ENCODE assay signal across 16 cellular contexts in genomic region chr20:56592211-56592610, GRCh38. TPM values are rescaled to one million over a fixed set of nuclear protein-coding genes. Genes with fewer than 3 reads are reported as not detected.
DNase-seq lines count a peak whose midpoint lies in the region; ATAC-seq, FAIRE-seq and TF ChIP-seq lines count a peak whose summit lies in the region.
"Had no signal": no experiment of that assay in that cellular context is flagged by ENCODE, and none has a peak within 500 bp of the region (broad histone marks: within the 10 kb centered on the region; RNA-seq: fewer than 3 reads in every experiment).

No MANE protein-coding gene starts in this region.

- peak overlapping the region; percentile 5; the same call in 2 of the 3 replicates for H3K4me2 ChIP-seq in A549
- no peak overlapping the region; the same call in 1 of the 2 replicates for H3K4me2 ChIP-seq in GM23338
- peak overlapping the region; percentile 55 for H3K4me2 ChIP-seq in PC-9

- H3K27ac Mint-ChIP-seq in GM23338 (peak overlapping the region; percentile 17; the same call in 1 of the 2 replicates), mesothelial cell of epicardium (peak overlapping the region; percentile 80)
- H3K27ac Mint-ChIP-seq: CD4-positive, alpha-beta memory T cell had no signal

- H3K9me2 ChIP-seq in GM23338 (ENCODE audit: insufficient read depth): peaks cover 3% of the 10 kb centered on the region; the same call in 1 of the 2 replicates
- H3K9me2 ChIP-seq in PC-9 (ENCODE audit: insufficient read depth): no peaks in the 10 kb centered on the region

- BruUV-seq in PC-9 (replicated peaks; lab: Mats Ljungman, UMichigan): no TSS peak

- no peak overlapping the region for H3K4me3 ChIP-seq in A549
- H3K4me3 ChIP-seq in GM23338: no peak overlapping the region
- H3K4me3 ChIP-seq in PC-9: no peak overlapping the region; the same call in 1 of the 2 replicates

- TF ChIP-seq POLR2A in A549 (IDR thresholded peaks at IDR 0.05; ENCODE audit: low read length): no peak

- H3K36me3 ChIP-seq in GM23338 (ENCODE audit: insufficient read depth) (no peaks in the 10 kb centered on the region; the same call in 1 of the 2 replicates), PC-9 (ENCODE audit: low read depth) (no peaks in the 10 kb centered on the region)
- H3K36me3 ChIP-seq: BE2C had no signal

- intact Hi-C loops in PC-9 (cut with micrococcal nuclease; ENCODE audit: unreplicated experiment): loop anchor here (1.0 kb wide), 2 partner anchors 14 to 34 kb away; no protein-coding TSS in a partner anchor

- H3K36me3 Mint-ChIP-seq in GM23338 (ENCODE audit: low read depth) (no peaks in the 10 kb centered on the region), mesothelial cell of epicardium (no peaks in the 10 kb centered on the region)
- H3K36me3 Mint-ChIP-seq: CD4-positive, alpha-beta memory T cell had no signal

- H3K4me1 Mint-ChIP-seq in GM23338: peaks cover 26% of the 10 kb centered on the region
- peaks cover 29% of the 10 kb centered on the region for H3K4me1 Mint-ChIP-seq in mesothelial cell of epicardium
- H3K4me1 Mint-ChIP-seq: CD4-positive, alpha-beta memory T cell had no signal

- TF ChIP-seq CTCF in A549 (IDR thresholded peaks at IDR 0.05) (no peak), GM23338 (conservative IDR thresholded peaks at IDR 0.05; ENCODE audit: low read depth in 2 of 2) (no peak), PC-9 (conservative IDR thresholded peaks at IDR 0.05) (no peak), mesothelial cell of epicardium (IDR thresholded peaks at IDR 0.05; ENCODE audit: unreplicated experiment) (no peak)

- H3K79me2 ChIP-seq in GM23338 (replicated peaks; ENCODE audit: insufficient read depth) (no peaks in the 10 kb centered on the region), PC-9 (ENCODE audit: low read depth) (no peaks in the 10 kb centered on the region)

- H2AFZ ChIP-seq in GM23338 (no peak overlapping the region), PC-9 (no peak overlapping the region; the same call in 1 of the 2 replicates)

- H3K4me3 Mint-ChIP-seq in GM23338 (no peak overlapping the region), mesothelial cell of epicardium (no peak overlapping the region)
- H3K4me3 Mint-ChIP-seq: CD4-positive, alpha-beta memory T cell had no signal

- no peaks in the 10 kb centered on the region for H3K9me3 ChIP-seq in A549
- no peaks in the 10 kb centered on the region for H3K9me3 ChIP-seq in PC-9 (ENCODE audit: insufficient read depth, low read depth)
- H3K9me3 ChIP-seq: BE2C had no signal

- H3K27me3 ChIP-seq in GM23338 (ENCODE audit: insufficient read depth) (no peaks in the 10 kb centered on the region), PC-9 (ENCODE audit: insufficient read depth, low read depth) (no peaks in the 10 kb centered on the region)
- H3K27me3 ChIP-seq: BE2C had no signal

- CTCF ChIA-PET in A549 (lab: Yijun Ruan, JAX) (no interaction called here), PC-9 (lab: Charles Lee) (interaction anchor here (0.6 to 1.0 kb wide), 2 partner anchors 27 to 403 kb away, joined by 3 read pairs; no protein-coding TSS in a partner anchor)

- H3K27ac ChIP-seq in A549 (peak overlapping the region; percentile 58 to 74; a peak in 5 of 6 replicates), GM23338 (ENCODE audit: low read depth) (no peak overlapping the region), PC-9 (peak overlapping the region; percentile 84)
- H3K27ac ChIP-seq: C4-2B had no signal

- H3K27me3 Mint-ChIP-seq in GM23338 (ENCODE audit: insufficient read depth, low read depth, poor library complexity) (peaks cover 1% of the 10 kb centered on the region), mesothelial cell of epicardium (ENCODE audit: low read depth) (no peaks in the 10 kb centered on the region)

- H3F3A ChIP-seq in GM23338 (replicated peaks; ENCODE audit: low read depth): no peaks in the 10 kb centered on the region
- H3F3A ChIP-seq in PC-9 (ENCODE audit: insufficient read depth, low read depth): peaks cover 55% of the 10 kb centered on the region

- DNase-seq in A549 (ENCODE audit: low read depth in 1 of 2, low spot score in 1 of 2) (no peak), GM23338 (ENCODE audit: low spot score) (no peak), PC-9 (peak; percentile 20 to 89), mesothelial cell of epicardium (ENCODE audit: low spot score in 2 of 2, unreplicated experiment in 2 of 2) (no peak), NCI-H146 (lab: John Stamatoyannopoulos, UW) (no peak), NOMO-1 (lab: John Stamatoyannopoulos, UW; ENCODE audit: unreplicated experiment in 2 of 2) (no peak)
- DNase-seq: BE2C; CD4-positive, alpha-beta memory T cell; DND-41; GDM1 had no signal

- H3K4me1 ChIP-seq in A549: peaks cover 22% of the 10 kb centered on the region
- peaks cover 11% of the 10 kb centered on the region for H3K4me1 ChIP-seq in GM23338 (ENCODE audit: insufficient read depth)
- peaks cover 58% of the 10 kb centered on the region for H3K4me1 ChIP-seq in PC-9 (replicated peaks; ENCODE audit: insufficient read depth)
- H3K4me1 ChIP-seq: BE2C had no signal

- FAIRE-seq in A549 (lab: Jason Lieb, UNC): no peak
- FAIRE-seq: A204.1, D721Med, GM12892 had no signal

- POLR2A ChIA-PET in A549 (lab: Yijun Ruan, JAX) (no interaction called here), PC-9 (lab: Charles Lee; ENCODE audit: unreplicated experiment) (interaction anchor here (0.6 kb wide), 1 partner anchor 38 kb away, joined by 3 read pairs; no protein-coding TSS in a partner anchor)

- ATAC-seq in A549 (no peak), GM23338 (no peak), HG03521 (IDR thresholded peaks at IDR 0.05; ENCODE audit: unreplicated experiment) (no peak)

- H3K9me3 Mint-ChIP-seq in GM23338: peaks cover 2% of the 10 kb centered on the region; the same call in 1 of the 3 replicates
- peaks cover 4% of the 10 kb centered on the region for H3K9me3 Mint-ChIP-seq in mesothelial cell of epicardium
- H3K9me3 Mint-ChIP-seq: CD4-positive, alpha-beta memory T cell had no signal

- no peak for TF ChIP-seq RAD21 in A549 (conservative IDR thresholded peaks at IDR 0.05 in 1 of 2, IDR thresholded peaks at IDR 0.05 in 1 of 2)

- no peak for TF ChIP-seq EP300 in A549 (IDR thresholded peaks at IDR 0.05)

- H4K20me1 ChIP-seq in GM23338 (replicated peaks; ENCODE audit: insufficient read depth) (no peaks in the 10 kb centered on the region), PC-9 (ENCODE audit: insufficient read depth) (no peaks in the 10 kb centered on the region)

TF ChIP-seq in A549, 52 proteins besides CTCF, POLR2A, EP300 and RAD21 (continues in another document):
- TF ChIP-seq E2F6 (IDR thresholded peaks at IDR 0.05; ENCODE audit: borderline replicate concordance, low read depth) (no peak), MAFK (IDR thresholded peaks at IDR 0.05; ENCODE audit: partially characterized antibody) (peak; percentile 93), USF2 (IDR thresholded peaks at IDR 0.05) (no peak), JUN (IDR thresholded peaks at IDR 0.05) (no peak)

TF ChIP-seq in GM23338, 12 proteins besides CTCF, POLR2A, EP300 and RAD21:
- TF ChIP-seq ETS1 (IDR thresholded peaks at IDR 0.05) (no peak), ZNF114 (CRISPR knock-in tag; IDR thresholded peaks at IDR 0.05) (no peak)
TF ChIP-seq in GM23338: peak in this region for 0.

RNA-seq across cellular contexts. Expression of gene TFAP2C, which starts 36.9 kb away (rescaled TPM):
- polyA plus RNA-seq in A549 (2011; rRNA removed) (11.6 and 14.2 TPM in 2 replicates), A549 (2017; fragmentation: RNase III; extraction: RNeasy Plus Mini Kit Qiagen cat#74134 plus additional on column Dnase treatment) (9.1 to 9.6 TPM (median 9.2 TPM) in 3 replicates), GM23338 (2016; fragmentation: Nextera tagmentation; extraction: Ambion mirVana) (11.7 and 14.3 TPM in 2 replicates)
- 9.3 and 13.5 TPM in 2 replicates for polyA plus RNA-seq in A549 (2012; cell fraction: cytosol; rRNA removed)
- 19.6 and 19.7 TPM in 2 replicates for polyA plus RNA-seq in A549 (2012; cell fraction: nucleus; rRNA removed)
- polyA minus RNA-seq in A549 (2011; rRNA and poly(A)+ RNA removed): 14.4 and 17.0 TPM in 2 replicates
- total RNA-seq in GM23338 (2014; rRNA removed; shearing (Covaris generic)): 9.4 and 11.9 TPM in 2 replicates
- total RNA-seq in PC-9 (2021) (27.8 and 34.8 TPM in 2 replicates), mesothelial cell of epicardium (9.8 to 10.3 TPM (median 10.2 TPM) in 3 replicates)
- total RNA-seq: CD4-positive, alpha-beta memory T cell had no signal
- polyA plus RNA-seq: CD4-positive, alpha-beta memory T cell had no signal

RNA-seq across cellular contexts. Expression of gene FAM209B, which starts 59.2 kb away (rescaled TPM):
- polyA plus RNA-seq in A549 (2011; rRNA removed): 0.78 and 0.97 TPM in 2 replicates
- 0.16 and 0.17 TPM in 2 replicates for polyA plus RNA-seq in A549 (2012; cell fraction: cytosol; rRNA removed)
- 0.53 and 0.74 TPM in 2 replicates for polyA plus RNA-seq in A549 (2012; cell fraction: nucleus; rRNA removed)
- 0.20 to 0.70 TPM (median 0.46 TPM) in 3 replicates for polyA plus RNA-seq in A549 (2017; fragmentation: RNase III; extraction: RNeasy Plus Mini Kit Qiagen cat#74134 plus additional on column Dnase treatment)
- not detected in 2 replicates for polyA minus RNA-seq in A549 (2011; rRNA and poly(A)+ RNA removed)
- not detected in 2 replicates for total RNA-seq in GM23338 (2014; rRNA removed; shearing (Covaris generic))
- polyA plus RNA-seq in GM23338 (2016; fragmentation: Nextera tagmentation; extraction: Ambion mirVana): 0.68 and 1.1 TPM in 2 replicates
- not detected in 2 replicates for total RNA-seq in PC-9 (2021)
- 0.36 to 0.60 TPM in 2 of 3 replicates, not detected in the other for total RNA-seq in mesothelial cell of epicardium
- total RNA-seq: H4 had no signal

Comparison
In these comparisons a context has a peak if more than half of its experiments do, and no peak if none do; other contexts are left out.
1. DNase-seq: peak in PC-9 (2 of 2); none in A549 (0 of 2), GM23338 (single experiment), mesothelial cell of epicardium (0 of 2), NCI-H146 (single experiment) and NOMO-1 (0 of 2).